ENCODE assay signal across 12 cellular contexts in genomic region chr11:19370100-19370861, GRCh38.
A peak's percentile ranks its signal among the peaks of the same experiment; 100 is the strongest.
DNase-seq lines count a peak whose midpoint lies in the region; ATAC-seq, FAIRE-seq and TF ChIP-seq lines count a peak whose summit lies in the region.
"Had no signal": no experiment of that assay in that cellular context is flagged by ENCODE, and none has a peak within 500 bp of the region (broad histone marks: within the 10 kb centered on the region; RNA-seq: fewer than 3 reads in every experiment).

No MANE protein-coding gene starts in this region.

- no peaks in the 10 kb centered on the region for H3K4me1 ChIP-seq in GM23338 (ENCODE audit: insufficient read depth)
- H3K4me1 ChIP-seq in astrocyte (ENCODE audit: insufficient read depth, low read length) = peaks cover 30% of the 10 kb centered on the region
- H3K4me1 ChIP-seq in left ventricle myocardium inferior = peaks cover 31% of the 10 kb centered on the region
- peaks cover 9 to 41% of the 10 kb centered on the region in 2 donors for H3K4me1 ChIP-seq in gastrocnemius medialis

- H3K27ac ChIP-seq in GM23338 (ENCODE audit: low read depth) (no peak overlapping the region), astrocyte (ENCODE audit: low read depth, low read length) (no peak overlapping the region), left ventricle myocardium inferior (replicated peaks) (peak overlapping the region; percentile 71), gastrocnemius medialis (peak overlapping the region; percentile 13 to 65 (median 42))

- H3K36me3 Mint-ChIP-seq in GM23338 (ENCODE audit: low read depth) = no peaks in the 10 kb centered on the region
- H3K36me3 Mint-ChIP-seq in astrocyte (ENCODE audit: low read depth, unreplicated experiment) = no peaks in the 10 kb centered on the region
- H3K36me3 Mint-ChIP-seq in activated T-cell treated with anti-CD3 and anti-CD28 coated beads, Interleukin-2, amount 50 U/mL, for 4 hours (ENCODE audit: insufficient read depth) = no peaks in the 10 kb centered on the region

- H3K9ac ChIP-seq in astrocyte (ENCODE audit: low read length) = no peak overlapping the region

- no peak for DNase-seq in GM23338 (ENCODE audit: low spot score)
- DNase-seq in astrocyte (ENCODE audit: low read depth) = peak; percentile 20
- peak; percentile 45 for DNase-seq in left ventricle myocardium inferior
- peak; percentile 67 to 81 for DNase-seq in gastrocnemius medialis
- no peak for DNase-seq in NCI-H526 (lab: John Stamatoyannopoulos, UW)
- DNase-seq in activated effector memory CD4-positive, alpha-beta T cell treated with Interleukin-2 at 50 U/mL for 16 hours = no peak
- DNase-seq in activated T-cell treated with anti-CD3 and anti-CD28 coated beads, Interleukin-2, amount 50 U/mL, for 4 hours = no peak
- DNase-seq: activated CD4-positive, alpha-beta T cell treated with anti-CD3 and anti-CD28 coated beads, Interleukin-2, amount 50 U/mL, for 48 hours; DMS79; Karpas-422; RPMI8226 had no signal

- TF ChIP-seq POLR2A in gastrocnemius medialis (IDR thresholded peaks at IDR 0.05) = no peak

- H3F3A ChIP-seq in GM23338 (replicated peaks; ENCODE audit: low read depth) = no peaks in the 10 kb centered on the region

- H2AFZ ChIP-seq in GM23338 (0 out of 2 replicates have a peak overlapping the region, but pooled peaks have one; percentile 43), astrocyte (ENCODE audit: low read depth, low read length) (peak overlapping the region; percentile 42)

- H3K4me3 ChIP-seq in GM23338 (no peak overlapping the region), astrocyte (ENCODE audit: insufficient read depth, low read depth, low read length) (no peak overlapping the region), left ventricle myocardium inferior (no peak overlapping the region), gastrocnemius medialis (no peak overlapping the region)

- H3K4me2 ChIP-seq in GM23338 (no peak overlapping the region), astrocyte (ENCODE audit: low read length) (no peak overlapping the region)

- H4K20me1 ChIP-seq in GM23338 (replicated peaks; ENCODE audit: insufficient read depth) = no peaks in the 10 kb centered on the region
- H4K20me1 ChIP-seq in astrocyte (ENCODE audit: insufficient read depth, low read length) = no peaks in the 10 kb centered on the region

- H3K27ac Mint-ChIP-seq in GM23338 (no peak overlapping the region; the same call in 1 of the 2 replicates), astrocyte (ENCODE audit: unreplicated experiment) (no peak overlapping the region)

- FAIRE-seq in astrocyte (lab: Jason Lieb, UNC) = peak; percentile 88

- H3K27me3 Mint-ChIP-seq in GM23338 (ENCODE audit: insufficient read depth, low read depth, poor library complexity) (peaks cover 6% of the 10 kb centered on the region), astrocyte (ENCODE audit: low read depth, unreplicated experiment) (peaks cover 7% of the 10 kb centered on the region)
- peaks cover 9% of the 10 kb centered on the region for H3K27me3 Mint-ChIP-seq in activated T-cell treated with anti-CD3 and anti-CD28 coated beads, Interleukin-2, amount 50 U/mL, for 4 hours (ENCODE audit: low read depth)

- TF ChIP-seq CTCF in GM23338 (conservative IDR thresholded peaks at IDR 0.05; ENCODE audit: low read depth in 2 of 2) = no peak
- TF ChIP-seq CTCF in astrocyte (IDR thresholded peaks at IDR 0.05; ENCODE audit: insufficient read depth, low read depth, low read length) = no peak
- no peak for TF ChIP-seq CTCF in left ventricle myocardium inferior (IDR thresholded peaks at IDR 0.05; ENCODE audit: borderline replicate concordance)
- no peak for TF ChIP-seq CTCF in gastrocnemius medialis (IDR thresholded peaks at IDR 0.05 in 4 of 5, conservative IDR thresholded peaks at IDR 0.05 in 1 of 5)

- peaks cover 4% of the 10 kb centered on the region; the same call in 2 of the 3 replicates for H3K4me1 Mint-ChIP-seq in GM23338
- peaks cover 8% of the 10 kb centered on the region for H3K4me1 Mint-ChIP-seq in astrocyte (ENCODE audit: low read depth, unreplicated experiment)
- no peaks in the 10 kb centered on the region for H3K4me1 Mint-ChIP-seq in activated T-cell treated with anti-CD3 and anti-CD28 coated beads, Interleukin-2, amount 50 U/mL, for 4 hours (ENCODE audit: low read depth)

- H3K79me2 ChIP-seq in GM23338 (replicated peaks; ENCODE audit: insufficient read depth) (no peaks in the 10 kb centered on the region), astrocyte (ENCODE audit: insufficient read depth, low read length) (no peaks in the 10 kb centered on the region)

- intact Hi-C loops in left ventricle myocardium inferior (cut with micrococcal nuclease) (no loop called here), gastrocnemius medialis (cut with DNase I; ENCODE audit: low total_unique reads) (no loop called here)

- H3K4me3 Mint-ChIP-seq in GM23338 (no peak overlapping the region), astrocyte (ENCODE audit: unreplicated experiment) (no peak overlapping the region)
- no peak overlapping the region for H3K4me3 Mint-ChIP-seq in activated T-cell treated with anti-CD3 and anti-CD28 coated beads, Interleukin-2, amount 50 U/mL, for 4 hours

- in situ Hi-C loops in gastrocnemius medialis (cut with MboI; ENCODE audit: low sequenced_read_pairs in 4 of 4) = no loop called here

- H3K9me3 ChIP-seq in astrocyte (ENCODE audit: insufficient read depth, low read depth, low read length) (no peaks in the 10 kb centered on the region), left ventricle myocardium inferior (replicated peaks) (no peaks in the 10 kb centered on the region), gastrocnemius medialis (no peaks in the 10 kb centered on the region)

- no peaks in the 10 kb centered on the region for H3K9me3 Mint-ChIP-seq in GM23338
- H3K9me3 Mint-ChIP-seq in astrocyte (ENCODE audit: unreplicated experiment) = no peaks in the 10 kb centered on the region
- no peaks in the 10 kb centered on the region for H3K9me3 Mint-ChIP-seq in activated T-cell treated with anti-CD3 and anti-CD28 coated beads, Interleukin-2, amount 50 U/mL, for 4 hours

- H3K27me3 ChIP-seq in GM23338 (ENCODE audit: insufficient read depth) (no peaks in the 10 kb centered on the region), astrocyte (ENCODE audit: insufficient read depth, low read length) (no peaks in the 10 kb centered on the region), left ventricle myocardium inferior (ENCODE audit: low read depth) (no peaks in the 10 kb centered on the region), gastrocnemius medialis (no peaks in the 10 kb centered on the region)

- H3K36me3 ChIP-seq in GM23338 (ENCODE audit: insufficient read depth) = no peaks in the 10 kb centered on the region
- H3K36me3 ChIP-seq in astrocyte (ENCODE audit: insufficient read depth, low read length) = no peaks in the 10 kb centered on the region
- no peaks in the 10 kb centered on the region for H3K36me3 ChIP-seq in left ventricle myocardium inferior
- H3K36me3 ChIP-seq in gastrocnemius medialis = no peaks in the 10 kb centered on the region

- H3K9me2 ChIP-seq in GM23338 (ENCODE audit: insufficient read depth) = peaks cover 9% of the 10 kb centered on the region; the same call in 1 of the 2 replicates

- ATAC-seq in GM23338 (no peak), gastrocnemius medialis (peak; percentile 75 to 76), HG03521 (IDR thresholded peaks at IDR 0.05; ENCODE audit: unreplicated experiment) (no peak)
- no peak for ATAC-seq in activated T-cell treated with anti-CD3 and anti-CD28 coated beads, Interleukin-2, amount 50 U/mL, for 4 hours

TF ChIP-seq in GM23338, 12 proteins besides CTCF, POLR2A, EP300 and RAD21 (continues in another document):
- no peak for TF ChIP-seq JUNB (IDR thresholded peaks at IDR 0.05; ENCODE audit: unreplicated experiment)

Comparison
In these comparisons a context has a peak if more than half of its experiments do, and no peak if none do; other contexts are left out.
1. ATAC-seq: peak in gastrocnemius medialis (2 of 2); none in GM23338 (single experiment), HG03521 (single experiment) and activated T-cell treated with anti-CD3 and anti-CD28 coated beads, Interleukin-2, amount 50 U/mL, for 4 hours (0 of 2).
2. DNase-seq: peak in astrocyte (single experiment), left ventricle myocardium inferior (single experiment) and gastrocnemius medialis (2 of 2); none in GM23338 (single experiment), NCI-H526 (0 of 2), activated effector memory CD4-positive, alpha-beta T cell treated with Interleukin-2 at 50 U/mL for 16 hours (single experiment) and activated T-cell treated with anti-CD3 and anti-CD28 coated beads, Interleukin-2, amount 50 U/mL, for 4 hours (single experiment).
3. H3K27ac ChIP-seq: peak in left ventricle myocardium inferior (single experiment) and gastrocnemius medialis (4 of 4); none in GM23338 (single experiment) and astrocyte (single experiment).